Comparison of ENCODE assay signal across 20 cellular contexts in the genomic region with DNA sequence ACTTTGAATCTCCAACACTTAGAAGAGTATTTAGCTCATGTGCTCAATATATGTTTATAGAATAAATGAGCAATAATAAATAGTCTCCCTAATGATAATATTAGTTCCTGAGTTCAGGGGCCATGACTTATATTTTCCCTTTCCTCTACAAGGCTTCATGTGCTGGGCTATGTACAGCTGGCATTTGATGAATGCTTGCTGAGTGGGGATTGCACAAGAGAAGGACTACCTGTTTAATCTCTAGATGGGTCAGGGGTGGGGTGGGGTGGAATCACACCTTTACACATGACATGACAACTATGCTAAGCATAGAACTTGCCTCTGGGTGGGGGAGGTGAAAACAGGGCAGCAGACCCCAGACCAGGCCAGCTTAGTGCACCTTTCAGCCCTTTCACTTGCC. TPM values are rescaled to one million over a fixed set of nuclear protein-coding genes. Genes with fewer than 3 reads are reported as not detected.
DNase-seq lines count a peak whose midpoint lies in the region; ATAC-seq and TF ChIP-seq lines count a peak whose summit lies in the region.
"Had no signal": no experiment of that assay in that cellular context is flagged by ENCODE, and none has a peak within 500 bp of the region (broad histone marks: within the 10 kb centered on the region; RNA-seq: fewer than 3 reads in every experiment).

No MANE protein-coding gene starts in this region.

- H3F3A ChIP-seq in GM23338 (replicated peaks; ENCODE audit: low read depth): no peaks in the 10 kb centered on the region

- peak overlapping the region; percentile 54; the same call in 1 of the 2 replicates for H3K4ac ChIP-seq in IMR-90 (ENCODE audit: low read depth, low read length)

- no peak overlapping the region for H3K56ac ChIP-seq in IMR-90 (ENCODE audit: extremely low read depth, insufficient read depth, low read length)

- no TSS peak for BruUV-seq in IMR-90 (replicated peaks; lab: Mats Ljungman, UMichigan)

- CTCF ChIA-PET in IMR-90 (lab: Yijun Ruan, JAX): no interaction called here

- H3K36me3 Mint-ChIP-seq in GM23338 (ENCODE audit: low read depth): no peaks in the 10 kb centered on the region
- H3K36me3 Mint-ChIP-seq: CD4-positive, alpha-beta memory T cell had no signal

- H3K23ac ChIP-seq in IMR-90 (ENCODE audit: low read depth, low read length): no peak overlapping the region

- H4K20me1 ChIP-seq in GM23338 (replicated peaks; ENCODE audit: insufficient read depth) (no peaks in the 10 kb centered on the region), IMR-90 (ENCODE audit: insufficient read depth, low read length) (no peaks in the 10 kb centered on the region), Karpas-422 (ENCODE audit: insufficient read depth, low read depth, low read length) (no peaks in the 10 kb centered on the region)

- H2BK15ac ChIP-seq in IMR-90 (ENCODE audit: low read depth, low read length): 0 out of 3 replicates have a peak overlapping the region, but pooled peaks have one; percentile 46

- H2AK5ac ChIP-seq in IMR-90 (ENCODE audit: low read depth, low read length): peak overlapping the region; percentile 69; the same call in 1 of the 2 replicates

- peak overlapping the region; percentile 60 for H2BK20ac ChIP-seq in IMR-90 (ENCODE audit: low read depth, low read length)

- H2BK5ac ChIP-seq in IMR-90 (ENCODE audit: low read depth, low read length, poor library complexity, severe bottlenecking): no peak overlapping the region

- no peak for TF ChIP-seq CTCF in GM23338 (conservative IDR thresholded peaks at IDR 0.05; ENCODE audit: low read depth in 2 of 2)
- TF ChIP-seq CTCF in IMR-90 (conservative IDR thresholded peaks at IDR 0.05; ENCODE audit: low read depth, low read length): no peak
- no peak for TF ChIP-seq CTCF in neutrophil (IDR thresholded peaks at IDR 0.05)

- no peak overlapping the region for H3K9ac ChIP-seq in IMR-90 (ENCODE audit: low read depth, low read length)
- H3K9ac ChIP-seq in Karpas-422 (ENCODE audit: low read length): no peak overlapping the region

- POLR2A ChIA-PET in IMR-90 (lab: Charles Lee; ENCODE audit: unreplicated experiment): no interaction called here

- H3K4me3 ChIP-seq in GM23338: no peak overlapping the region
- H3K4me3 ChIP-seq in IMR-90 (ENCODE audit: insufficient read depth, low read depth, low read length): no peak overlapping the region
- no peak overlapping the region for H3K4me3 ChIP-seq in neutrophil (ENCODE audit: low read depth in 1 of 2, low read length in 1 of 2)
- no peak overlapping the region for H3K4me3 ChIP-seq in Karpas-422 (ENCODE audit: low read length)

- intact Hi-C loops in IMR-90 (cut with micrococcal nuclease): loop anchor here (10.0 kb wide), 1 partner anchor 199 kb away; a partner anchor contains a TSS

- no peaks in the 10 kb centered on the region for H3K9me3 Mint-ChIP-seq in GM23338

- H3K27me3 ChIP-seq in GM23338 (ENCODE audit: insufficient read depth) (no peaks in the 10 kb centered on the region), IMR-90 (ENCODE audit: control insufficient read depth, insufficient read depth, low read length) (no peaks in the 10 kb centered on the region), neutrophil (no peaks in the 10 kb centered on the region), Karpas-422 (ENCODE audit: low read length) (no peaks in the 10 kb centered on the region)

- H3K4me2 ChIP-seq in GM23338: no peak overlapping the region
- no peak overlapping the region for H3K4me2 ChIP-seq in IMR-90 (ENCODE audit: low read depth, low read length)
- no peak overlapping the region for H3K4me2 ChIP-seq in Karpas-422 (ENCODE audit: low read depth, low read length, poor library complexity, severe bottlenecking)

- H3K4me1 Mint-ChIP-seq in GM23338: peaks cover 34% of the 10 kb centered on the region

- H3K18ac ChIP-seq in IMR-90 (ENCODE audit: low read depth, low read length): no peak overlapping the region

- peaks cover 17% of the 10 kb centered on the region for H3K4me1 ChIP-seq in GM23338 (ENCODE audit: insufficient read depth)
- H3K4me1 ChIP-seq in IMR-90 (ENCODE audit: control insufficient read depth, insufficient read depth, low read length): peaks cover 15% of the 10 kb centered on the region
- H3K4me1 ChIP-seq in neutrophil (ENCODE audit: control insufficient read depth in 1 of 2, insufficient read depth in 1 of 2, low read depth in 1 of 2, low read length in 1 of 2): peaks cover 61 to 65% of the 10 kb centered on the region in 2 experiments
- peaks cover 14% of the 10 kb centered on the region for H3K4me1 ChIP-seq in Karpas-422 (ENCODE audit: low read length)

- no peak overlapping the region for H4K5ac ChIP-seq in IMR-90 (ENCODE audit: low read depth, low read length)

- H3K27me3 Mint-ChIP-seq in GM23338 (ENCODE audit: insufficient read depth, low read depth, poor library complexity): peaks cover 1% of the 10 kb centered on the region

- dilution Hi-C loops in IMR-90 (cut with HindIII; ENCODE audit: low sequenced_read_pairs, unreplicated experiment): no loop called here

- 0 out of 4 replicates have a peak, but pooled peaks cover 0 to 2% of the 10 kb centered on the region in 2 experiments for H3K79me1 ChIP-seq in IMR-90 (ENCODE audit: low read depth in 1 of 2, low read length in 2 of 2)

- TF ChIP-seq POLR2A in IMR-90 (IDR thresholded peaks at IDR 0.05; ENCODE audit: low read depth, low read length): no peak

- no peaks in the 10 kb centered on the region for H3K9me3 ChIP-seq in IMR-90 (ENCODE audit: control insufficient read depth, insufficient read depth, low read length)
- H3K9me3 ChIP-seq in neutrophil: no peaks in the 10 kb centered on the region
- no peaks in the 10 kb centered on the region for H3K9me3 ChIP-seq in Karpas-422 (ENCODE audit: low read length)

- no peak for TF ChIP-seq RAD21 in IMR-90 (IDR thresholded peaks at IDR 0.05; ENCODE audit: low read length)

- H3K36me3 ChIP-seq in GM23338 (ENCODE audit: insufficient read depth): no peaks in the 10 kb centered on the region
- no peaks in the 10 kb centered on the region for H3K36me3 ChIP-seq in IMR-90 (ENCODE audit: control insufficient read depth, insufficient read depth, low read length)
- H3K36me3 ChIP-seq in neutrophil: no peaks in the 10 kb centered on the region
- no peaks in the 10 kb centered on the region for H3K36me3 ChIP-seq in Karpas-422 (ENCODE audit: insufficient read depth, low read length)

- ATAC-seq in GM23338: no peak
- no peak for ATAC-seq in IMR-90 (ENCODE audit: low read depth)
- peak; percentile 73 for ATAC-seq in esophagus mucosa
- ATAC-seq in GM18907 (IDR thresholded peaks at IDR 0.05; ENCODE audit: unreplicated experiment): no peak
- ATAC-seq in GM18870 (IDR thresholded peaks at IDR 0.05; ENCODE audit: unreplicated experiment): no peak

- H4K8ac ChIP-seq in IMR-90 (ENCODE audit: low read depth in 2 of 2, low read length in 2 of 2): peak overlapping the region in 1 of 2 experiments; percentile 0; a peak in 1 of 4 replicates

- H2AK9ac ChIP-seq in IMR-90 (replicated peaks; ENCODE audit: low read depth, low read length, poor library complexity): no peak overlapping the region

- H2AFZ ChIP-seq in GM23338 (peak overlapping the region; percentile 12; the same call in 1 of the 2 replicates), IMR-90 (replicated peaks; ENCODE audit: low read length, poor library complexity) (no peak overlapping the region), Karpas-422 (ENCODE audit: low read length) (no peak overlapping the region)

- H4K91ac ChIP-seq in IMR-90 (ENCODE audit: insufficient read depth, low read depth, low read length): 0 out of 2 replicates have a peak overlapping the region, but pooled peaks have one; percentile 2

- H3K14ac ChIP-seq in IMR-90 (replicated peaks; ENCODE audit: low read depth, low read length): 0 out of 2 replicates have a peak overlapping the region, but pooled peaks have one; percentile 27

- H3K27ac Mint-ChIP-seq in GM23338: no peak overlapping the region
- H3K27ac Mint-ChIP-seq: CD4-positive, alpha-beta memory T cell had no signal

- peaks cover 3% of the 10 kb centered on the region; the same call in 1 of the 2 replicates for H3K9me1 ChIP-seq in IMR-90 (ENCODE audit: insufficient read depth, low read length)

- no peak overlapping the region for H3K27ac ChIP-seq in GM23338 (ENCODE audit: low read depth)
- H3K27ac ChIP-seq in IMR-90 (ENCODE audit: insufficient read depth, low read length): no peak overlapping the region
- peak overlapping the region; percentile 78 for H3K27ac ChIP-seq in neutrophil
- H3K27ac ChIP-seq in Karpas-422 (ENCODE audit: low read length): no peak overlapping the region

- no peak overlapping the region for H3K4me3 Mint-ChIP-seq in GM23338
- H3K4me3 Mint-ChIP-seq: CD4-positive, alpha-beta memory T cell had no signal

- in situ Hi-C loops in IMR-90 (cut with MboI; ENCODE audit: low sequenced_read_pairs): loop anchor here (5.0 kb wide), 1 partner anchor 67 kb away; no protein-coding TSS in a partner anchor

- H2BK120ac ChIP-seq in IMR-90 (ENCODE audit: low read depth, low read length): peak overlapping the region; percentile 96

- no peaks in the 10 kb centered on the region for H3K79me2 ChIP-seq in GM23338 (replicated peaks; ENCODE audit: insufficient read depth)
- H3K79me2 ChIP-seq in Karpas-422 (ENCODE audit: low read length): no peaks in the 10 kb centered on the region

- H3K9me2 ChIP-seq in GM23338 (ENCODE audit: insufficient read depth): no peaks in the 10 kb centered on the region
- H3K9me2 ChIP-seq in Karpas-422 (replicated peaks; ENCODE audit: insufficient read depth, low read length): no peaks in the 10 kb centered on the region

- no peak for DNase-seq in GM23338 (ENCODE audit: low spot score)
- DNase-seq in IMR-90: no peak
- no peak for DNase-seq in Karpas-422
- DNase-seq: C1 segment of cervical spinal cord; Calu3; CD4-positive, alpha-beta memory T cell; COR-L47; DMS53; DMS79 treated with DMSO at 0.1 percent for 48 hours; GF-D8; H7; HCEC 1CT had no signal

TF ChIP-seq in IMR-90, 13 proteins besides CTCF, POLR2A, EP300 and RAD21 (continues in another document):
- TF ChIP-seq MAZ (IDR thresholded peaks at IDR 0.05; ENCODE audit: borderline replicate concordance, low read depth, low read length): no peak

RNA-seq across cellular contexts. Expression of a gene that starts 7.6 kb away (rescaled TPM):
- 9.0 and 13.4 TPM in 2 replicates for total RNA-seq in GM23338 (2014; rRNA removed; shearing (Covaris generic))
- polyA plus RNA-seq in GM23338 (2016; fragmentation: Nextera tagmentation; extraction: Ambion mirVana) (52.8 and 56.9 TPM in 2 replicates), IMR-90 (2012; rRNA removed) (not detected in 2 replicates)
- total RNA-seq in IMR-90 (2012; rRNA removed) (0.18 TPM in 1 of 2 replicates, not detected in the other), esophagus mucosa (0.32 TPM)
- polyA plus RNA-seq in IMR-90 (2012; cell fraction: cytosol; rRNA removed): 0.03 and 0.05 TPM in 2 replicates
- 0.02 and 0.10 TPM in 2 replicates for polyA plus RNA-seq in IMR-90 (2012; cell fraction: nucleus; rRNA removed; ENCODE audit: low replicate concordance)
- total RNA-seq in Karpas-422 (2014; rRNA removed; shearing (Covaris generic); ENCODE audit: low replicate concordance): not detected in 2 replicates
- total RNA-seq: A172; Calu3; CD4-positive, alpha-beta memory T cell; Daoy; G401 had no signal
- polyA plus RNA-seq: BJ; CD4-positive, alpha-beta memory T cell had no signal

RNA-seq across cellular contexts. Expression of a gene that starts 33.3 kb away (rescaled TPM):
- total RNA-seq in GM23338 (2014; rRNA removed; shearing (Covaris generic)): 12.9 and 17.4 TPM in 2 replicates
- polyA plus RNA-seq in GM23338 (2016; fragmentation: Nextera tagmentation; extraction: Ambion mirVana): 6.2 and 7.4 TPM in 2 replicates
- total RNA-seq in IMR-90 (2012; rRNA removed): 98.4 and 99.2 TPM in 2 replicates
- 13.8 and 15.2 TPM in 2 replicates for polyA plus RNA-seq in IMR-90 (2012; rRNA removed)
- polyA plus RNA-seq in IMR-90 (2012; cell fraction: cytosol; rRNA removed): 4.7 and 7.3 TPM in 2 replicates
- 4.4 and 13.1 TPM in 2 replicates for polyA plus RNA-seq in IMR-90 (2012; cell fraction: nucleus; rRNA removed; ENCODE audit: low replicate concordance)
- 31.9 TPM for total RNA-seq in esophagus mucosa
- total RNA-seq in Karpas-422 (2014; rRNA removed; shearing (Covaris generic); ENCODE audit: low replicate concordance): 59.4 and 85.6 TPM in 2 replicates
